Comparison of ENCODE assay signal across 1 cellular context in genomic region chr1:244705268-244706234, GRCh38.
TF ChIP-seq lines count a peak whose summit lies in the region.

No MANE protein-coding gene starts in this region.

TF ChIP-seq in WTC11, 78 proteins besides CTCF, POLR2A, EP300 and RAD21 (continued from another document):
- TF ChIP-seq AR (CRISPR knock-in tag; IDR thresholded peaks at IDR 0.05) (no peak), ZNF416 (CRISPR knock-in tag; IDR thresholded peaks at IDR 0.05) (no peak), IRF2 (CRISPR knock-in tag; IDR thresholded peaks at IDR 0.05; ENCODE audit: borderline replicate concordance, low read depth) (no peak)
